21 cellular contexts compared by ENCODE assay signal in genomic region chr2:56297671-56298070, GRCh38.
"Had no signal": no experiment of that assay in that cellular context is flagged by ENCODE, and none has a peak within 500 bp of the region (broad histone marks: within the 10 kb centered on the region; RNA-seq: fewer than 3 reads in every experiment).

No MANE protein-coding gene starts in this region.

- H3K27me3 ChIP-seq: dorsolateral prefrontal cortex, gastrocnemius medialis, ovary, sigmoid colon, stomach, tibial artery had no signal

- H3K9me3 ChIP-seq: gastrocnemius medialis, lower lobe of right lung, ovary, psoas muscle, sigmoid colon, stomach, tibial artery had no signal

- DNase-seq: effector CD4-positive, alpha-beta T cell; foreskin fibroblast; gastrocnemius medialis; head of caudate nucleus; left ventricle myocardium superior; lower lobe of right lung; naive thymus-derived CD8-positive, alpha-beta T cell; nephron progenitor cell; occipital lobe; ovary; posterior cingulate gyrus; psoas muscle; right cardiac atrium; sigmoid colon; stimulated activated CD4-positive, alpha-beta T cell treated with anti-CD3 and anti-CD28 coated beads, Interleukin-2, amount 100 ng/mL, for 24 hours; stimulated activated CD4-positive, alpha-beta T cell treated with anti-CD3 and anti-CD28 coated beads, Interleukin-4, amount 100 ng/mL, for 24 hours; stimulated activated naive CD4-positive, alpha-beta T cell treated with Interleukin-2 at 50 U/mL for 16 hours; stomach; tibial artery had no signal

- H3K36me3 ChIP-seq: gastrocnemius medialis, lower lobe of right lung, ovary, sigmoid colon, stomach, tibial artery had no signal

- FAIRE-seq: keratinocyte had no signal

- H3K4me3 ChIP-seq: dorsolateral prefrontal cortex, gastrocnemius medialis, lower lobe of right lung, ovary, psoas muscle, sigmoid colon, stomach, tibial artery had no signal

- H3K4me1 ChIP-seq: lower lobe of right lung, psoas muscle, sigmoid colon, stomach, tibial artery had no signal

- H3K27ac ChIP-seq: dorsolateral prefrontal cortex, gastrocnemius medialis, lower lobe of right lung, ovary, psoas muscle, sigmoid colon, stomach, tibial artery had no signal
